ENCODE assay signal across 23 cellular contexts in the genomic region with DNA sequence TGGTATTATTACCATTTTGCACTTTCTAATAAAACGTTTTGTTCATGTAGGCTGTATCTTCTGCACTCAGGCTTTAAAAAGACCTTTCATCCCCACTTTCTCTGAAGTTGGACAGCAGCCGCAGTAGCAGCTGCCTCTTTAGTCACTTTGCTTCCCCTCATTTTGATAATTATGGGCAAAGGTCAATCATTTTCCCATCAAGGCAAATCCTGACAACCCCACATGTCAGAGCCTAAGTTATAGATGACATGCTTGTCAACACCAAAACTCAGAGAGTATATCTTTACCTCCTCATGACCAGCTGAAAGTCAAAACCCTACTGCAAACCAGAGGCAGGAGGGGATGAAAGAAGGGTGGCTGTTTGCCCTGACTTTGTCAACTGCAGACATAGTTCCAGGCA.
"Had no signal": no experiment of that assay in that cellular context is flagged by ENCODE, and none has a peak within 500 bp of the region (broad histone marks: within the 10 kb centered on the region; RNA-seq: fewer than 3 reads in every experiment).

No MANE protein-coding gene starts in this region.

- H3K4me3 ChIP-seq: esophagus squamous epithelium, lower lobe of right lung, ovary, psoas muscle, skin epidermis, spleen, testis, tibial artery had no signal

- H3K36me3 Mint-ChIP-seq: naive thymus-derived CD8-positive, alpha-beta T cell; stimulated activated memory B cell treated with anti-CD40 and anti-IgM and Interleukin-4, amounts not matched to agents 10 μg/mL and 1 μg/mL and 100 μg/mL, for 72 hours; type B pancreatic cell had no signal

- H3K4me3 Mint-ChIP-seq: effector memory CD8-positive, alpha-beta T cell; naive thymus-derived CD8-positive, alpha-beta T cell; nephron progenitor cell; stimulated activated memory B cell treated with anti-CD40 and anti-IgM and Interleukin-4, amounts not matched to agents 10 μg/mL and 1 μg/mL and 100 μg/mL, for 72 hours; type B pancreatic cell had no signal

- H3K9me3 Mint-ChIP-seq: nephron progenitor cell, type B pancreatic cell had no signal

- H3K27me3 Mint-ChIP-seq: effector memory CD8-positive, alpha-beta T cell; naive thymus-derived CD8-positive, alpha-beta T cell; stimulated activated memory B cell treated with anti-CD40 and anti-IgM and Interleukin-4, amounts not matched to agents 10 μg/mL and 1 μg/mL and 100 μg/mL, for 72 hours had no signal

- DNase-seq: cortex of kidney; effector memory CD8-positive, alpha-beta T cell; erythroblast; esophagus squamous epithelium; head of caudate nucleus; left ventricle myocardium superior; lower lobe of right lung; naive thymus-derived CD8-positive, alpha-beta T cell; nephron progenitor cell; occipital lobe; ovary; posterior cingulate gyrus; psoas muscle; right cardiac atrium; spleen; stimulated activated CD4-positive, alpha-beta T cell treated with anti-CD3 and anti-CD28 coated beads, Interleukin-4, amount 100 ng/mL, for 4 hours; stimulated activated naive CD8-positive, alpha-beta T cell treated with anti-CD3 and anti-CD28 coated beads, Interleukin-15, Interleukin-2, amounts not matched to agents 100 U/mL and 50 U/mL, for 24 hours; substantia nigra; testis; tibial artery had no signal

- H3K36me3 ChIP-seq: esophagus squamous epithelium, lower lobe of right lung, ovary, spleen, tibial artery had no signal

- H3K4me1 Mint-ChIP-seq: naive thymus-derived CD8-positive, alpha-beta T cell; nephron progenitor cell; stimulated activated memory B cell treated with anti-CD40 and anti-IgM and Interleukin-4, amounts not matched to agents 10 μg/mL and 1 μg/mL and 100 μg/mL, for 72 hours had no signal

- H3K27ac ChIP-seq: esophagus squamous epithelium, lower lobe of right lung, ovary, psoas muscle, skin epidermis, spleen, testis, tibial artery had no signal

- H3K27ac Mint-ChIP-seq: effector memory CD8-positive, alpha-beta T cell; naive thymus-derived CD8-positive, alpha-beta T cell; nephron progenitor cell; stimulated activated memory B cell treated with anti-CD40 and anti-IgM and Interleukin-4, amounts not matched to agents 10 μg/mL and 1 μg/mL and 100 μg/mL, for 72 hours; type B pancreatic cell had no signal

- H3K9me3 ChIP-seq: esophagus squamous epithelium, lower lobe of right lung, ovary, psoas muscle, testis had no signal

- H3K27me3 ChIP-seq: esophagus squamous epithelium, ovary, spleen, testis, tibial artery had no signal

- H3K4me1 ChIP-seq: lower lobe of right lung, psoas muscle, spleen, testis, tibial artery had no signal

- ATAC-seq: effector memory CD8-positive, alpha-beta T cell; left ventricle myocardium superior; lower lobe of right lung; naive thymus-derived CD8-positive, alpha-beta T cell; psoas muscle; right cardiac atrium; stimulated activated memory B cell treated with anti-CD40 and anti-IgM and Interleukin-4, amounts not matched to agents 10 μg/mL and 1 μg/mL and 100 μg/mL, for 72 hours; stimulated activated naive CD8-positive, alpha-beta T cell treated with anti-CD3 and anti-CD28 coated beads, Interleukin-15, Interleukin-2, amounts not matched to agents 100 U/mL and 50 U/mL, for 24 hours had no signal
